Comparison of ENCODE assay signal across 8 cellular contexts in the genomic region with DNA sequence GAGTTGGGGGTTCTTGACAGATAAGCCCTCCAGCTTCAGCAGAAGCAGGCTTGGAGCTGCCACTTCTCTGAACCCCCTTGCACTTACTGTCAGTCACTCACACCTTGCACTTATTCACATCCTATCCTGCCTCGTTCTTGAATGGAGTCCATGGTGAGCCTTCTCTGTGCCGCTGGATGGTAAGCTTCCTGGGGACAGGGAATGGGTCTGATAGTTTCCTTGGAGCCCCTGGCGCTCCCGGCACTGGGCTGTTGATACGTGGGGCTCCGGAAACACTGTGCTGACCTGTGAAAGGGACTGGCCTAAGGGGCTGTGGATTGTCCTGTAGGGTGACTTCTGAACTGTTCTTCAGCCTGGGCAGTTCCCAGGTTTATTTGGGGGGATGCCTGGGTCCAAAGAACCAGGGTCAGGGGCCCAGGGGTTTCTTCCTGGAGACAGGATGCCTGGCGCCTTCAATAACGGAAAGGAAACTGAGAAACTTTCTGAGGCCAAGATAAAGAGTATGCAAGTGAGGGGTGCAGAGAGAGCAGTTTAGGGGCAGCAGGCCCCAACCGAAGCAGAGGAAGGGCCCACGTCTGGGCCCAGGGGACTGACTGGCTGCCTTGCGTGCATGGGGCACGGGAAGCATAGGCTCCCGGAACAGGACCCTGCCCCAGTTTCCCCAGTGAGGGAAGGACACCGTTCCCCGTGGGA. TPM values are rescaled to one million over a fixed set of nuclear protein-coding genes. Genes with fewer than 3 reads are reported as not detected.
DNase-seq lines count a peak whose midpoint lies in the region; ATAC-seq and TF ChIP-seq lines count a peak whose summit lies in the region.

No MANE protein-coding gene starts in this region.

- H3K36me3 Mint-ChIP-seq in activated CD4-positive, alpha-beta memory T cell treated with anti-CD3 and anti-CD28 coated beads for 36 hours: peaks cover 11% of the 10 kb centered on the region
- H3K36me3 Mint-ChIP-seq in stimulated activated effector memory CD8-positive, alpha-beta T cell treated with anti-CD3 and anti-CD28 coated beads, Interleukin-12 subunit alpha, Interleukin-12 subunit beta, amount 100 ng/mL, for 72 hours: peaks cover 31% of the 10 kb centered on the region

- H3K4me1 ChIP-seq in cardiac muscle cell (ENCODE audit: low read depth) (peaks cover 13% of the 10 kb centered on the region), right atrium auricular region (peaks cover 0 to 93% of the 10 kb centered on the region in 2 donors)

- no peaks in the 10 kb centered on the region for H3K27me3 Mint-ChIP-seq in activated CD4-positive, alpha-beta memory T cell treated with anti-CD3 and anti-CD28 coated beads for 36 hours

- H3K27me3 ChIP-seq in cardiac muscle cell: no peaks in the 10 kb centered on the region
- H3K27me3 ChIP-seq in right atrium auricular region: no peaks in the 10 kb centered on the region

- H3K4me3 ChIP-seq in cardiac muscle cell (peak overlapping the region; percentile 84), right atrium auricular region (peak overlapping the region; percentile 58 to 80)

- H3K4me1 Mint-ChIP-seq in activated CD4-positive, alpha-beta memory T cell treated with anti-CD3 and anti-CD28 coated beads for 36 hours (ENCODE audit: low read depth): peaks cover 34% of the 10 kb centered on the region
- peaks cover 59% of the 10 kb centered on the region for H3K4me1 Mint-ChIP-seq in stimulated activated effector memory CD8-positive, alpha-beta T cell treated with anti-CD3 and anti-CD28 coated beads, Interleukin-12 subunit alpha, Interleukin-12 subunit beta, amount 100 ng/mL, for 72 hours

- ATAC-seq in left cardiac atrium: no peak
- ATAC-seq in HG03108 (IDR thresholded peaks at IDR 0.05; ENCODE audit: unreplicated experiment): peak; percentile 34
- ATAC-seq in stimulated activated effector memory CD8-positive, alpha-beta T cell treated with anti-CD3 and anti-CD28 coated beads, Interleukin-12 subunit alpha, Interleukin-12 subunit beta, amount 100 ng/mL, for 72 hours: peak; percentile 42

- no peaks in the 10 kb centered on the region for H3K36me3 ChIP-seq in cardiac muscle cell
- no peaks in the 10 kb centered on the region for H3K36me3 ChIP-seq in right atrium auricular region

- intact Hi-C loops in left cardiac atrium (cut with DNase I): loop anchor here in 1 of 2 donors (5.0 kb wide), 2 partner anchors 38 to 63 kb away; no protein-coding TSS in a partner anchor
- intact Hi-C loops in activated CD4-positive, alpha-beta memory T cell treated with anti-CD3 and anti-CD28 coated beads for 36 hours (cut with micrococcal nuclease): loop anchor here (2.0 kb wide), 1 partner anchor 72 kb away; a partner anchor contains a TSS

- no peak overlapping the region for H3K27ac ChIP-seq in cardiac muscle cell
- H3K27ac ChIP-seq in right atrium auricular region: peak overlapping the region; percentile 85 to 92

- CTCF ChIA-PET in activated CD4-positive, alpha-beta memory T cell treated with anti-CD3 and anti-CD28 coated beads for 36 hours (lab: Charles Lee): interaction anchor here (2.3 to 3.4 kb wide), 3 partner anchors 43 to 126 kb away, joined by 7 to 26 read pairs (median 13); no protein-coding TSS in a partner anchor

- peak overlapping the region; percentile 92 for H3K4me3 Mint-ChIP-seq in activated CD4-positive, alpha-beta memory T cell treated with anti-CD3 and anti-CD28 coated beads for 36 hours
- peak overlapping the region; percentile 95 for H3K4me3 Mint-ChIP-seq in stimulated activated effector memory CD8-positive, alpha-beta T cell treated with anti-CD3 and anti-CD28 coated beads, Interleukin-12 subunit alpha, Interleukin-12 subunit beta, amount 100 ng/mL, for 72 hours

- POLR2A ChIA-PET in activated CD4-positive, alpha-beta memory T cell treated with anti-CD3 and anti-CD28 coated beads for 36 hours (lab: Charles Lee): interaction anchor here (1.3 to 1.9 kb wide), 2 partner anchors 36 to 72 kb away, joined by 3 to 4 read pairs; a partner anchor contains a TSS

- peak overlapping the region; percentile 78 for H3K27ac Mint-ChIP-seq in activated CD4-positive, alpha-beta memory T cell treated with anti-CD3 and anti-CD28 coated beads for 36 hours
- H3K27ac Mint-ChIP-seq in stimulated activated effector memory CD8-positive, alpha-beta T cell treated with anti-CD3 and anti-CD28 coated beads, Interleukin-12 subunit alpha, Interleukin-12 subunit beta, amount 100 ng/mL, for 72 hours: peak overlapping the region; percentile 96

- no peaks in the 10 kb centered on the region for H3K9me3 Mint-ChIP-seq in activated CD4-positive, alpha-beta memory T cell treated with anti-CD3 and anti-CD28 coated beads for 36 hours
- no peaks in the 10 kb centered on the region for H3K9me3 Mint-ChIP-seq in stimulated activated effector memory CD8-positive, alpha-beta T cell treated with anti-CD3 and anti-CD28 coated beads, Interleukin-12 subunit alpha, Interleukin-12 subunit beta, amount 100 ng/mL, for 72 hours

- DNase-seq in cardiac muscle cell (ENCODE audit: low read depth in 1 of 2, low spot score in 1 of 2) (no peak), left cardiac atrium (no peak), right atrium auricular region (ENCODE audit: low spot score) (no peak), medulla oblongata (ENCODE audit: extremely low spot score) (no peak)
- DNase-seq in activated CD4-positive, alpha-beta memory T cell treated with anti-CD3 and anti-CD28 coated beads for 36 hours: peak; percentile 13
- DNase-seq in stimulated activated effector memory CD8-positive, alpha-beta T cell treated with anti-CD3 and anti-CD28 coated beads, Interleukin-12 subunit alpha, Interleukin-12 subunit beta, amount 100 ng/mL, for 72 hours (ENCODE audit: low spot score in 2 of 2): peak in 1 of 2 donors; percentile 58
- no peak for DNase-seq in central memory CD4-positive, alpha-beta T cell

- TF ChIP-seq CTCF in cardiac muscle cell (IDR thresholded peaks at IDR 0.05; ENCODE audit: low read depth, low read length) (no peak), right atrium auricular region (IDR thresholded peaks at IDR 0.05) (no peak)

- H3K9me3 ChIP-seq in cardiac muscle cell (ENCODE audit: low read depth): no peaks in the 10 kb centered on the region
- H3K9me3 ChIP-seq in right atrium auricular region: no peaks in the 10 kb centered on the region

RNA-seq across cellular contexts. Expression of a gene that starts 0.7 kb away (rescaled TPM):
- total RNA-seq in cardiac muscle cell: 21.4 and 25.6 TPM in 2 replicates
- 19.1 and 28.6 TPM in 2 replicates for polyA plus RNA-seq in cardiac muscle cell
- total RNA-seq in left cardiac atrium: 100 to 1,000 TPM in 1 of 2 donors, 10 to 100 TPM in 1; 57.1 to 109 TPM
- total RNA-seq in activated CD4-positive, alpha-beta memory T cell treated with anti-CD3 and anti-CD28 coated beads for 36 hours: 10 to 100 TPM in 1 of 2 experiments, 1 to 10 TPM in 1; 9.8 to 10.7 TPM
- total RNA-seq in right atrium auricular region: 100 to 1,000 TPM in 1 of 2 donors, 10 to 100 TPM in 1; 67.5 to 103 TPM

RNA-seq across cellular contexts. Expression of a gene that starts 50.9 kb away (rescaled TPM):
- total RNA-seq in cardiac muscle cell (13.1 and 16.5 TPM in 2 replicates), left cardiac atrium (10 to 100 TPM; 11.3 to 13.1 TPM), right atrium auricular region (10 to 100 TPM; 12.1 to 14.1 TPM)
- 27.0 and 27.4 TPM in 2 replicates for polyA plus RNA-seq in cardiac muscle cell
- 10 to 100 TPM; 40.1 to 43.9 TPM for total RNA-seq in activated CD4-positive, alpha-beta memory T cell treated with anti-CD3 and anti-CD28 coated beads for 36 hours

Comparison
In these comparisons a context has a peak if more than half of its experiments do, and no peak if none do; other contexts are left out.
1. ATAC-seq: peak in HG03108 (single experiment) and stimulated activated effector memory CD8-positive, alpha-beta T cell treated with anti-CD3 and anti-CD28 coated beads, Interleukin-12 subunit alpha, Interleukin-12 subunit beta, amount 100 ng/mL, for 72 hours (single experiment); none in left cardiac atrium (0 of 2).